ENCODE assay signal across 8 cellular contexts in genomic region chr20:44885392-44886275, GRCh38. TPM values are rescaled to one million over a fixed set of nuclear protein-coding genes. Genes with fewer than 3 reads are reported as not detected.
DNase-seq lines count a peak whose midpoint lies in the region; ATAC-seq, FAIRE-seq and TF ChIP-seq lines count a peak whose summit lies in the region.

Gene YWHAB, plus strand, starts transcription at chr20:44885705. Its CDS starts 15,829 bp downstream, at chr20:44901534.

- ATAC-seq in GM21447 (IDR thresholded peaks at IDR 0.05; ENCODE audit: unreplicated experiment): peak; percentile 90

- no peaks in the 10 kb centered on the region for H3K9me3 ChIP-seq in OCI-LY3 (ENCODE audit: insufficient read depth, low read length)
- H3K9me3 ChIP-seq in endothelial cell of umbilical vein (replicated peaks; ENCODE audit: control insufficient read depth, insufficient read depth, low read length): no peaks in the 10 kb centered on the region

- H3K4me3 ChIP-seq in OCI-LY3 (ENCODE audit: low read length) (peak within 1 kb of the TSS; percentile 83), endothelial cell of umbilical vein (replicated peaks in 1 of 3; ENCODE audit: insufficient read depth in 1 of 3, low read depth in 1 of 3, low read length in 3 of 3) (peak within 1 kb of the TSS; percentile 89 to 98 (median 97))

- DNase-seq in D721Med (ENCODE audit: insufficient read length, low spot score) (peak; percentile 83), HuH-7 (ENCODE audit: low spot score) (peak; percentile 88), endothelial cell of umbilical vein (ENCODE audit: low read depth, low spot score) (peak; percentile 98), middle frontal gyrus (ENCODE audit: extremely low spot score, low spot score) (peak; percentile 95)
- peak; percentile 98 for DNase-seq in activated CD8-positive, alpha-beta memory T cell treated with anti-CD3 and anti-CD28 coated beads, Interleukin-2, amount 50 U/mL, for 48 hours
- peak; percentile 98 to 99 for DNase-seq in stimulated activated CD8-positive, alpha-beta memory T cell treated with anti-CD3 and anti-CD28 coated beads, Interleukin-2, amount 100 ng/mL, for 48 hours (ENCODE audit: low read depth in 2 of 2)

- H3K27ac ChIP-seq in OCI-LY3 (ENCODE audit: low read length) (peak within 1 kb of the TSS; percentile 76), endothelial cell of umbilical vein (ENCODE audit: insufficient read depth, low read depth, low read length) (peak within 1 kb of the TSS; percentile 84)

- POLR2A ChIA-PET in endothelial cell of umbilical vein (lab: Charles Lee): interaction anchor here (0.9 kb wide), 1 partner anchor 22 kb away, joined by 3 read pairs; no protein-coding TSS in a partner anchor

- H3K27me3 ChIP-seq in OCI-LY3 (ENCODE audit: low read depth, low read length) (no peaks in the 10 kb centered on the region), endothelial cell of umbilical vein (ENCODE audit: control insufficient read depth in 2 of 2, insufficient read depth in 2 of 2, low read length in 2 of 2) (no peaks in the 10 kb centered on the region)

- intact Hi-C loops in endothelial cell of umbilical vein (cut with micrococcal nuclease): loop anchor here (1.0 to 10.0 kb wide), 8 partner anchors 15 to 1809 kb away; partner anchors contain the start of genes TOMM34 and TTPAL

- H3K4me1 ChIP-seq in OCI-LY3 (ENCODE audit: low read length): peaks cover 33% of the 10 kb centered on the region
- peaks cover 33% of the 10 kb centered on the region for H3K4me1 ChIP-seq in endothelial cell of umbilical vein (ENCODE audit: control insufficient read depth, extremely low read depth, insufficient read depth, low read length)

- CTCF ChIA-PET in endothelial cell of umbilical vein (lab: Charles Lee): interaction anchor here (0.6 to 1.1 kb wide), 5 partner anchors 11 to 158 kb away, joined by 3 to 4 read pairs (median 3); partner anchors contain the start of gene TOMM34

- dilution Hi-C loops in endothelial cell of umbilical vein (cut with MboI; ENCODE audit: extremely low pct_ligation_motif_present, low sequenced_read_pairs): no loop called here

- BruUV-seq in endothelial cell of umbilical vein (replicated peaks; lab: Mats Ljungman, UMichigan): no TSS peak

- H3K9me1 ChIP-seq in endothelial cell of umbilical vein (replicated peaks; ENCODE audit: control insufficient read depth, extremely low read depth, insufficient read depth, low read length): no peaks in the 10 kb centered on the region

- FAIRE-seq in D721Med (lab: Jason Lieb, UNC) (no peak), endothelial cell of umbilical vein (lab: Jason Lieb, UNC) (peak; percentile 86)

- peak within 1 kb of the TSS; percentile 94 for H3K4me2 ChIP-seq in OCI-LY3 (ENCODE audit: low read length)
- peak within 1 kb of the TSS; percentile 87 for H3K4me2 ChIP-seq in endothelial cell of umbilical vein (ENCODE audit: insufficient read depth, low read length)

- H4K20me1 ChIP-seq in OCI-LY3 (ENCODE audit: insufficient read depth, low read length) (peaks cover 44% of the 10 kb centered on the region), endothelial cell of umbilical vein (replicated peaks; ENCODE audit: control insufficient read depth, extremely low read depth, insufficient read depth, low read length) (peaks cover 15% of the 10 kb centered on the region)

- peak; percentile 54 for TF ChIP-seq POLR2A in endothelial cell of umbilical vein (IDR thresholded peaks at IDR 0.05; ENCODE audit: low read depth, low read length)

- TF ChIP-seq CTCF in D721Med (IDR thresholded peaks at IDR 0.05; ENCODE audit: insufficient read depth, missing control alignments) (no peak), OCI-LY3 (IDR thresholded peaks at IDR 0.05; ENCODE audit: low read depth, low read length) (no peak), endothelial cell of umbilical vein (IDR thresholded peaks at IDR 0.05; ENCODE audit: extremely low read depth in 1 of 2, insufficient read depth in 1 of 2, low read depth in 1 of 2, low read length in 2 of 2) (no peak)

- peak within 1 kb of the TSS; percentile 56 for H2AFZ ChIP-seq in OCI-LY3 (ENCODE audit: low read depth, low read length)
- peak within 1 kb of the TSS; percentile 92 for H2AFZ ChIP-seq in endothelial cell of umbilical vein (ENCODE audit: low read depth, low read length)

- H3K79me2 ChIP-seq in OCI-LY3 (ENCODE audit: low read length) (peaks cover 51% of the 10 kb centered on the region), endothelial cell of umbilical vein (ENCODE audit: control insufficient read depth, insufficient read depth, low read length) (peaks cover 51% of the 10 kb centered on the region)

- peak within 1 kb of the TSS; percentile 90 for H3K9ac ChIP-seq in OCI-LY3 (ENCODE audit: low read length)
- peak within 1 kb of the TSS; percentile 98 for H3K9ac ChIP-seq in endothelial cell of umbilical vein (replicated peaks; ENCODE audit: extremely low read depth, insufficient read depth, low read length)

- H3K36me3 ChIP-seq in OCI-LY3 (replicated peaks; ENCODE audit: low read depth, low read length) (peaks cover 22% of the 10 kb centered on the region), endothelial cell of umbilical vein (ENCODE audit: control insufficient read depth in 2 of 2, extremely low read depth in 1 of 2, insufficient read depth in 2 of 2, low read length in 2 of 2) (peaks cover 0 to 5% of the 10 kb centered on the region in 2 experiments)

TF ChIP-seq in endothelial cell of umbilical vein, 7 proteins besides CTCF, POLR2A, EP300 and RAD21:
- peak; percentile 69 for TF ChIP-seq POLR2AphosphoS5 (IDR thresholded peaks at IDR 0.05; ENCODE audit: insufficient read depth, low read depth, low read length)
- TF ChIP-seq FOS (IDR thresholded peaks at IDR 0.05; ENCODE audit: borderline replicate concordance, insufficient read depth, low read length): no peak
TF ChIP-seq in endothelial cell of umbilical vein: peak in this region for 1.

RNA-seq across cellular contexts. Expression of gene YWHAB, which starts in this region (rescaled TPM):
- total RNA-seq in endothelial cell of umbilical vein: 255 and 256 TPM in 2 replicates
- 45.9 and 65.9 TPM in 2 replicates for polyA plus RNA-seq in endothelial cell of umbilical vein
- 120 and 124 TPM in 2 replicates for polyA plus RNA-seq in endothelial cell of umbilical vein (2011; cell fraction: cytosol; rRNA removed)
- polyA plus RNA-seq in endothelial cell of umbilical vein (2011; cell fraction: nucleus; rRNA removed): 58.6 and 74.5 TPM in 2 replicates
- polyA plus RNA-seq in endothelial cell of umbilical vein (2012): 211 and 261 TPM in 2 replicates
- 52.0 and 56.2 TPM in 2 replicates for polyA minus RNA-seq in endothelial cell of umbilical vein
- 67.3 TPM for polyA minus RNA-seq in endothelial cell of umbilical vein (2011; cell fraction: cytosol; rRNA and poly(A)+ RNA removed)
- polyA minus RNA-seq in endothelial cell of umbilical vein (2011; cell fraction: nucleus; rRNA and poly(A)+ RNA removed): 33.8 and 51.0 TPM in 2 replicates

Comparison
In these comparisons a context has a peak if more than half of its experiments do, and no peak if none do; other contexts are left out.
1. Peak in every context shown above with its lines: DNase-seq, ATAC-seq, H3K4me3 ChIP-seq and H3K27ac ChIP-seq.